Comparison of ENCODE assay signal across 19 cellular contexts in the genomic region with DNA sequence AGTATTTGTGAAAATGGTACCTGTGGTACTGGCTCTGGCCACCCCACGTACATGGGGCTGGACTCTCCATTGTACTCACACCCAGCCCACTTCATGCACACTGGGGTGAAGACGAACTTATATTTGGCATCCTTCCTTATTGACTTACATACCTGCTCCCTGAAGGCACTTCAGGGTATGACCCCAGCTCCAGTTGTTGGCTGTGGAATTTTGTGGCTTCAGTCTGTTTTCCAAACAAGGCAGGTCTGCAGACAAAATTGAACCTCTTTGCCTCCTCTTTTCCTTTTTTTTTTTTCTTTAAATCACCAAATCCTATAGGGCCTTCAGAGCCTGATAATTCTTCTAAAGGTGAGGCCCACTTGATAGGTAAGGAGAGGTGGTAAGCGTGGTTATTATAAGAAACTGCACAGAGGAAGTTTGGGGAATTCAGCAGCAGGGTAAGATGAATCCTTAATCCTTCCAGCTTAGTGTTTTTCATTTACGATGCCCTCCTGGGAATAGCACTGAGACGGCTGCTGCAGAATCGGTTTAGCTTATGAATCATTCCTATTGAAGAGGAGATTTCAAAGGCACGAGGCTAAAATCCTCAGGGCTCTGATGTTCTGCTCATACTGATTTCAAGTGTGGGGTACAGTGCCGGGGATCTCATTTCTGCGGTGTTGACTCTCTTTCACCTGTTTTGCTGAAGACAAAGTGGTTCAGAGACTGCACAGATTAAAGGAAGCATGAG. TPM values are rescaled to one million over a fixed set of nuclear protein-coding genes. Genes with fewer than 3 reads are reported as not detected.
A peak's percentile ranks its signal among the peaks of the same experiment; 100 is the strongest.
DNase-seq lines count a peak whose midpoint lies in the region; ATAC-seq and TF ChIP-seq lines count a peak whose summit lies in the region.
"Had no signal": no experiment of that assay in that cellular context is flagged by ENCODE, and none has a peak within 500 bp of the region (broad histone marks: within the 10 kb centered on the region; RNA-seq: fewer than 3 reads in every experiment).

No MANE protein-coding gene starts in this region.

- H3K4me3 Mint-ChIP-seq in GM23338: no peak overlapping the region
- H3K4me3 Mint-ChIP-seq: activated CD4-positive, alpha-beta T cell treated with anti-CD3 and anti-CD28 coated beads for 36 hours; activated naive CD4-positive, alpha-beta T cell treated with anti-CD3 and anti-CD28 coated beads, Interleukin-2, amount 10 ng/mL, durations not matched to agents 7 days and 5 days; CD14-positive monocyte; immature natural killer cell; stimulated activated naive B cell treated with anti-CD40 and anti-IgM and Interleukin-4, amounts not matched to agents 10 μg/mL and 1 μg/mL and 100 μg/mL, for 72 hours had no signal

- no peak overlapping the region for H2AFZ ChIP-seq in GM23338

- no peaks in the 10 kb centered on the region; the same call in 2 of the 3 replicates for H3K9me3 Mint-ChIP-seq in GM23338
- H3K9me3 Mint-ChIP-seq: activated naive CD4-positive, alpha-beta T cell treated with anti-CD3 and anti-CD28 coated beads, Interleukin-2, amount 10 ng/mL, durations not matched to agents 7 days and 5 days; immature natural killer cell; stimulated activated naive B cell treated with anti-CD40 and anti-IgM and Interleukin-4, amounts not matched to agents 10 μg/mL and 1 μg/mL and 100 μg/mL, for 72 hours had no signal

- no peaks in the 10 kb centered on the region; the same call in 1 of the 2 replicates for H3K36me3 ChIP-seq in GM23338 (ENCODE audit: insufficient read depth)
- H3K36me3 ChIP-seq in esophagus muscularis mucosa: no peaks in the 10 kb centered on the region
- H3K36me3 ChIP-seq in vagina: no peaks in the 10 kb centered on the region

- H3K4me3 ChIP-seq in GM23338 (no peak overlapping the region), esophagus muscularis mucosa (no peak overlapping the region), skeletal muscle cell (ENCODE audit: low read depth, low read length) (no peak overlapping the region), vagina (no peak overlapping the region)
- H3K4me3 ChIP-seq: skin epidermis had no signal

- TF ChIP-seq POLR2A in esophagus muscularis mucosa (IDR thresholded peaks at IDR 0.05; ENCODE audit: low read depth) (no peak), vagina (IDR thresholded peaks at IDR 0.05) (no peak)

- no peaks in the 10 kb centered on the region for H3K79me2 ChIP-seq in GM23338 (replicated peaks; ENCODE audit: insufficient read depth)

- H3K27me3 ChIP-seq in GM23338 (ENCODE audit: insufficient read depth): no peaks in the 10 kb centered on the region
- H3K27me3 ChIP-seq in esophagus muscularis mucosa: no peaks in the 10 kb centered on the region
- no peaks in the 10 kb centered on the region for H3K27me3 ChIP-seq in vagina

- no peak overlapping the region for H3K4me2 ChIP-seq in GM23338
- H3K4me2 ChIP-seq: KMS-11 had no signal

- H3K27ac Mint-ChIP-seq in GM23338: peak overlapping the region; percentile 67; the same call in 1 of the 2 replicates
- H3K27ac Mint-ChIP-seq: activated CD4-positive, alpha-beta T cell treated with anti-CD3 and anti-CD28 coated beads for 36 hours; activated naive CD4-positive, alpha-beta T cell treated with anti-CD3 and anti-CD28 coated beads, Interleukin-2, amount 10 ng/mL, durations not matched to agents 7 days and 5 days; CD14-positive monocyte; immature natural killer cell; stimulated activated naive B cell treated with anti-CD40 and anti-IgM and Interleukin-4, amounts not matched to agents 10 μg/mL and 1 μg/mL and 100 μg/mL, for 72 hours had no signal

- no peaks in the 10 kb centered on the region for H4K20me1 ChIP-seq in GM23338 (replicated peaks; ENCODE audit: insufficient read depth)

- peaks cover 42% of the 10 kb centered on the region for H3K4me1 Mint-ChIP-seq in GM23338

- TF ChIP-seq CTCF in GM23338 (conservative IDR thresholded peaks at IDR 0.05; ENCODE audit: low read depth in 2 of 2): no peak
- TF ChIP-seq CTCF in esophagus muscularis mucosa (IDR thresholded peaks at IDR 0.05): no peak
- TF ChIP-seq CTCF in vagina (IDR thresholded peaks at IDR 0.05): no peak

- ATAC-seq in GM23338: no peak
- ATAC-seq: activated CD4-positive, alpha-beta T cell treated with anti-CD3 and anti-CD28 coated beads for 36 hours; stimulated activated naive B cell treated with anti-CD40 and anti-IgM and Interleukin-4, amounts not matched to agents 10 μg/mL and 1 μg/mL and 100 μg/mL, for 72 hours had no signal

- TF ChIP-seq EP300 in esophagus muscularis mucosa (IDR thresholded peaks at IDR 0.05): no peak

- H3K9me2 ChIP-seq in GM23338 (ENCODE audit: insufficient read depth): no peaks in the 10 kb centered on the region

- H3F3A ChIP-seq in GM23338 (replicated peaks; ENCODE audit: low read depth): peaks cover 7% of the 10 kb centered on the region; the same call in 1 of the 2 replicates

- H3K27ac ChIP-seq in GM23338 (ENCODE audit: low read depth) (0 out of 2 replicates have a peak overlapping the region, but pooled peaks have one; percentile 1), esophagus muscularis mucosa (replicated peaks in 1 of 4) (no peak overlapping the region), vagina (no peak overlapping the region)
- H3K27ac ChIP-seq: KMS-11, skin epidermis had no signal

- intact Hi-C loops in esophagus muscularis mucosa (cut with DNase I) (no loop called here), vagina (cut with DNase I) (no loop called here)

- 89% methylated on average over 9 of the region's 9 CpGs for WGBS in esophagus muscularis mucosa

- H3K9me3 ChIP-seq in esophagus muscularis mucosa (no peaks in the 10 kb centered on the region), vagina (no peaks in the 10 kb centered on the region)

- peaks cover 13% of the 10 kb centered on the region; the same call in 2 of the 3 replicates for H3K36me3 Mint-ChIP-seq in GM23338 (ENCODE audit: low read depth)
- H3K36me3 Mint-ChIP-seq: activated naive CD4-positive, alpha-beta T cell treated with anti-CD3 and anti-CD28 coated beads, Interleukin-2, amount 10 ng/mL, durations not matched to agents 7 days and 5 days; CD14-positive monocyte; immature natural killer cell; stimulated activated naive B cell treated with anti-CD40 and anti-IgM and Interleukin-4, amounts not matched to agents 10 μg/mL and 1 μg/mL and 100 μg/mL, for 72 hours had no signal

- H3K4me1 ChIP-seq in GM23338 (ENCODE audit: insufficient read depth) (peaks cover 28% of the 10 kb centered on the region), esophagus muscularis mucosa (peaks cover 0 to 4% (median 0%) of the 10 kb centered on the region in 4 donors), vagina (no peaks in the 10 kb centered on the region)

- H3K27me3 Mint-ChIP-seq in GM23338 (ENCODE audit: insufficient read depth, low read depth, poor library complexity): peaks cover 12% of the 10 kb centered on the region
- H3K27me3 Mint-ChIP-seq: activated CD4-positive, alpha-beta T cell treated with anti-CD3 and anti-CD28 coated beads for 36 hours; activated naive CD4-positive, alpha-beta T cell treated with anti-CD3 and anti-CD28 coated beads, Interleukin-2, amount 10 ng/mL, durations not matched to agents 7 days and 5 days; stimulated activated naive B cell treated with anti-CD40 and anti-IgM and Interleukin-4, amounts not matched to agents 10 μg/mL and 1 μg/mL and 100 μg/mL, for 72 hours had no signal

- DNase-seq in GM23338 (ENCODE audit: low spot score) (no peak), NCI-H82 (lab: John Stamatoyannopoulos, UW) (peak; percentile 91), esophagus muscularis mucosa (ENCODE audit: extremely low spot score) (peak; percentile 79), skeletal muscle cell (ENCODE audit: low read depth) (peak; percentile 64), vagina (ENCODE audit: extremely low spot score in 2 of 2) (no peak), NCI-H774 (lab: John Stamatoyannopoulos, UW) (no peak)
- DNase-seq in stimulated activated CD4-positive, alpha-beta T cell treated with anti-CD3 and anti-CD28 coated beads, Interleukin-15, amount 100 ng/mL, for 24 hours: no peak
- DNase-seq in activated CD4-positive, alpha-beta T cell treated with anti-CD3 and anti-CD28 coated beads, Interleukin-2, amount 50 U/mL, for 4 hours: no peak
- DNase-seq: activated CD4-positive, alpha-beta T cell treated with anti-CD3 and anti-CD28 coated beads for 36 hours; activated naive CD4-positive, alpha-beta T cell treated with anti-CD3 and anti-CD28 coated beads, Interleukin-2, amount 10 ng/mL, durations not matched to agents 7 days and 5 days; effector memory CD4-positive, alpha-beta T cell; immature natural killer cell; NCI-H146; occipital lobe; RPMI8226; stimulated activated naive B cell treated with anti-CD40 and anti-IgM and Interleukin-4, amounts not matched to agents 10 μg/mL and 1 μg/mL and 100 μg/mL, for 72 hours had no signal

TF ChIP-seq in GM23338, 12 proteins besides CTCF, POLR2A, EP300 and RAD21 (continues in another document):
- TF ChIP-seq POLR2AphosphoS5 (IDR thresholded peaks at IDR 0.05; ENCODE audit: low read depth): no peak
- no peak for TF ChIP-seq EZH2 (IDR thresholded peaks at IDR 0.05; ENCODE audit: low read depth, unreplicated experiment)
- TF ChIP-seq EZH2phosphoT487 (IDR thresholded peaks at IDR 0.05; ENCODE audit: unreplicated experiment): no peak
- no peak for TF ChIP-seq NANOG (IDR thresholded peaks at IDR 0.05; ENCODE audit: borderline replicate concordance)
- TF ChIP-seq STAT1 (IDR thresholded peaks at IDR 0.05; ENCODE audit: unreplicated experiment): no peak

RNA-seq across cellular contexts. Expression of a gene that starts 55.2 kb away (rescaled TPM):
- total RNA-seq in GM23338 (2014; rRNA removed; shearing (Covaris generic)): 46.5 and 49.1 TPM in 2 replicates
- 37.8 and 45.0 TPM in 2 replicates for polyA plus RNA-seq in GM23338 (2016; fragmentation: Nextera tagmentation; extraction: Ambion mirVana)
- total RNA-seq in esophagus muscularis mucosa (1 to 10 TPM; 2.9 to 4.6 (median 3.2) TPM), vagina (13.3 TPM)
- polyA plus RNA-seq: CD14-positive monocyte had no signal

Comparison
In these comparisons a context has a peak if more than half of its experiments do, and no peak if none do; other contexts are left out.
1. DNase-seq: peak in NCI-H82 (single experiment), esophagus muscularis mucosa (single experiment) and skeletal muscle cell (single experiment); none in GM23338 (single experiment), vagina (0 of 2), NCI-H774 (single experiment), stimulated activated CD4-positive, alpha-beta T cell treated with anti-CD3 and anti-CD28 coated beads, Interleukin-15, amount 100 ng/mL, for 24 hours (single experiment) and activated CD4-positive, alpha-beta T cell treated with anti-CD3 and anti-CD28 coated beads, Interleukin-2, amount 50 U/mL, for 4 hours (0 of 2).